2 cellular contexts compared by ENCODE assay signal in genomic region chr9:74888449-74888848, GRCh38. TPM values are rescaled to one million over a fixed set of nuclear protein-coding genes. Genes with fewer than 3 reads are reported as not detected.
"Had no signal": no experiment of that assay in that cellular context is flagged by ENCODE, and none has a peak within 500 bp of the region (broad histone marks: within the 10 kb centered on the region; RNA-seq: fewer than 3 reads in every experiment).

No MANE protein-coding gene starts in this region.

RNA-seq across cellular contexts. Expression of gene TRPM6, which starts 0.7 kb away (rescaled TPM):
- total RNA-seq: neural crest cell had no signal
- polyA plus RNA-seq: smooth muscle cell had no signal
